In the genomic region with DNA sequence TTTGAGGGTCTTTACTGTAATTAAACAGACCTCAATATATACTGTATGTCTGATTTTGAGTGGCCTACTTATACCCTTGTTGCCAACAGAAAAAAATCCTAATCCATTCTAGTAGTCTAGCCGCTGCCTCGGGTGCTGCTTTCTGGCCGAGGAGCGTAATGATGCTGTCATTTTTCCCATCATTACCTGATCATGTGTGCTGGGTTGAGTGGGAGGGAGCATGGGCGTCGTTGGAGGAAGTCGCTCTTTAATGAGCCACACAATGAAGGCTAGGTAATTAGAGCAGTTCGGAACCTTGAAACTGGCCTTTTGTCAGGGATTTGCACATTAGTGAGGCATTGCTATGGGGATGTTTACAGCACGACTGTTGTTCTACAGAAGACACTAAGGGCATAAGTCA, we compare ENCODE assay signal across 24 cellular contexts.
DNase-seq lines count a peak whose midpoint lies in the region; ATAC-seq, FAIRE-seq and TF ChIP-seq lines count a peak whose summit lies in the region.
"Had no signal": no experiment of that assay in that cellular context is flagged by ENCODE, and none has a peak within 500 bp of the region (broad histone marks: within the 10 kb centered on the region; RNA-seq: fewer than 3 reads in every experiment).

No MANE protein-coding gene starts in this region.

- no peak overlapping the region for H4K8ac ChIP-seq in H1 (ENCODE audit: extremely low read depth, insufficient read depth, low read length)
- no peak overlapping the region for H4K8ac ChIP-seq in neuronal stem cell (ENCODE audit: low read depth, low read length)

- H3K27me3 Mint-ChIP-seq in GM23338 (ENCODE audit: insufficient read depth, low read depth, poor library complexity) = peaks cover 3% of the 10 kb centered on the region
- H3K27me3 Mint-ChIP-seq: IgD-negative memory B cell had no signal

- no peaks in the 10 kb centered on the region for H3K9me3 ChIP-seq in H1 (ENCODE audit: insufficient read depth in 2 of 2, low read depth in 1 of 2, low read length in 1 of 2)
- H3K9me3 ChIP-seq in neuronal stem cell (replicated peaks in 1 of 2; ENCODE audit: control insufficient read depth in 2 of 2, insufficient read depth in 1 of 2, low read depth in 1 of 2, low read length in 2 of 2) = no peaks in the 10 kb centered on the region
- H3K9me3 ChIP-seq: Peyer's patch had no signal

- FAIRE-seq in H1 (lab: Jason Lieb, UNC) = peak; percentile 68
- FAIRE-seq: GM12892, H54 had no signal

- no peaks in the 10 kb centered on the region for H3K79me1 ChIP-seq in H1 (ENCODE audit: low read depth, low read length)
- no peaks in the 10 kb centered on the region for H3K79me1 ChIP-seq in neuronal stem cell (ENCODE audit: low read depth, low read length)

- no peak for DNase-seq in GM23338 (ENCODE audit: low spot score)
- DNase-seq in NCI-H748 (lab: John Stamatoyannopoulos, UW; ENCODE audit: unreplicated experiment) = peak; percentile 65
- DNase-seq in H1 (ENCODE audit: low read depth in 1 of 2, low spot score in 2 of 2) = no peak
- DNase-seq in neuronal stem cell (ENCODE audit: low spot score) = peak; percentile 27
- DNase-seq in SKM-1 (lab: John Stamatoyannopoulos, UW; ENCODE audit: unreplicated experiment) = no peak
- DNase-seq: Calu3, DMS79 treated with DMSO at 0.1 percent for 48 hours, GF-D8, NCI-H1048, NCI-H187, NCI-H2081 treated with DMSO at 0.1 percent for 48 hours, NCI-H446 treated with DMSO at 0.1 percent for 48 hours, NCI-H526, Peyer's patch, SHP77 treated with DMSO at 0.1 percent for 48 hours, SW 1271 had no signal

- no peak overlapping the region for H3K27ac Mint-ChIP-seq in GM23338
- H3K27ac Mint-ChIP-seq: IgD-negative memory B cell had no signal

- H2BK12ac ChIP-seq in H1 (ENCODE audit: low read depth, low read length) (no peak overlapping the region), neuronal stem cell (ENCODE audit: low read length) (no peak overlapping the region)

- TF ChIP-seq EP300 in H1 (IDR thresholded peaks at IDR 0.05; ENCODE audit: borderline replicate concordance in 1 of 2, low read depth in 2 of 2, low read length in 2 of 2) = no peak

- no peak overlapping the region for H2BK5ac ChIP-seq in H1 (ENCODE audit: low read depth, low read length)
- H2BK5ac ChIP-seq in neuronal stem cell (ENCODE audit: low read length) = no peak overlapping the region

- no peaks in the 10 kb centered on the region; the same call in 1 of the 2 replicates for H3K36me3 ChIP-seq in GM23338 (ENCODE audit: insufficient read depth)
- peaks cover 0 to 4% (median 0%) of the 10 kb centered on the region in 4 experiments; a peak in 1 of 8 replicates for H3K36me3 ChIP-seq in H1 (ENCODE audit: control insufficient read depth in 2 of 4, insufficient read depth in 4 of 4, low read length in 3 of 4)
- H3K36me3 ChIP-seq in neuronal stem cell (replicated peaks in 1 of 2; ENCODE audit: control insufficient read depth in 2 of 2, insufficient read depth in 2 of 2, low read length in 2 of 2) = peaks cover 2 to 59% of the 10 kb centered on the region in 2 donors

- H2BK15ac ChIP-seq in H1 (ENCODE audit: low read length) = no peak overlapping the region
- H2BK15ac ChIP-seq in neuronal stem cell (ENCODE audit: low read length) = no peak overlapping the region

- H3K18ac ChIP-seq in H1 (ENCODE audit: extremely low read depth, low read length) (no peak overlapping the region), neuronal stem cell (ENCODE audit: low read length) (no peak overlapping the region)

- no peak overlapping the region for H3K4me3 Mint-ChIP-seq in GM23338
- H3K4me3 Mint-ChIP-seq: IgD-negative memory B cell had no signal

- H3K4me1 Mint-ChIP-seq in GM23338 = peaks cover 11% of the 10 kb centered on the region
- H3K4me1 Mint-ChIP-seq: IgD-negative memory B cell had no signal

- no peaks in the 10 kb centered on the region for H3K36me3 Mint-ChIP-seq in GM23338 (ENCODE audit: low read depth)

- no peak for TF ChIP-seq POLR2A in H1 (IDR thresholded peaks at IDR 0.05; ENCODE audit: control extremely low read depth in 1 of 2, low read depth in 2 of 2, low read length in 2 of 2)

- no peak overlapping the region for H2AFZ ChIP-seq in GM23338
- H2AFZ ChIP-seq in H1 (ENCODE audit: low read length) = no peak overlapping the region
- H2AFZ ChIP-seq in neuronal stem cell (ENCODE audit: low read length) = no peak overlapping the region

- H3K9ac ChIP-seq in H1 (replicated peaks in 1 of 4; ENCODE audit: extremely low read depth in 1 of 4, low read depth in 3 of 4, low read length in 3 of 4) = no peak overlapping the region
- H3K9ac ChIP-seq in neuronal stem cell (ENCODE audit: low read depth, low read length, poor library complexity) = no peak overlapping the region
- H3K9ac ChIP-seq: KMS-11 had no signal

- no peaks in the 10 kb centered on the region for H3K9me2 ChIP-seq in GM23338 (ENCODE audit: insufficient read depth)

- CTCF ChIA-PET in H1 (lab: Charles Lee; ENCODE audit: partially characterized antibody) = no interaction called here

- H3K4me2 ChIP-seq in GM23338 (peak overlapping the region; percentile 9; the same call in 1 of the 2 replicates), H1 (ENCODE audit: insufficient read depth in 1 of 2, low read depth in 2 of 2, low read length in 2 of 2) (no peak overlapping the region), neuronal stem cell (ENCODE audit: insufficient read depth, low read length, poor library complexity, severe bottlenecking) (no peak overlapping the region)
- H3K4me2 ChIP-seq: KMS-11 had no signal

- H3K23ac ChIP-seq in H1 (ENCODE audit: insufficient read length) (no peak overlapping the region), neuronal stem cell (ENCODE audit: low read depth, low read length, poor library complexity) (no peak overlapping the region)

- H4K20me1 ChIP-seq in GM23338 (replicated peaks; ENCODE audit: insufficient read depth) = no peaks in the 10 kb centered on the region
- no peaks in the 10 kb centered on the region for H4K20me1 ChIP-seq in H1 (replicated peaks in 1 of 2; ENCODE audit: control insufficient read depth in 1 of 2, insufficient read depth in 2 of 2, low read length in 2 of 2)

- H3K4ac ChIP-seq in H1 (replicated peaks; ENCODE audit: insufficient read length, low read depth, low read length) (no peak overlapping the region), neuronal stem cell (ENCODE audit: low read length) (no peak overlapping the region)

- H3F3A ChIP-seq in GM23338 (replicated peaks; ENCODE audit: low read depth) = no peaks in the 10 kb centered on the region

- POLR2A ChIA-PET in H1 (lab: Charles Lee; ENCODE audit: partially characterized antibody) = no interaction called here

- no peak overlapping the region for H3K56ac ChIP-seq in H1 (replicated peaks; ENCODE audit: insufficient read length, low read depth, low read length)

- H3K9me3 Mint-ChIP-seq in GM23338 = no peaks in the 10 kb centered on the region
- H3K9me3 Mint-ChIP-seq: IgD-negative memory B cell had no signal

- TF ChIP-seq CTCF in GM23338 (conservative IDR thresholded peaks at IDR 0.05; ENCODE audit: low read depth in 2 of 2) (no peak), H1 (IDR thresholded peaks at IDR 0.05; ENCODE audit: control extremely low read depth in 1 of 3, insufficient read depth in 1 of 3, low read depth in 1 of 3, low read length in 3 of 3) (no peak)

- ATAC-seq in GM23338 (peak; percentile 45; the same call in 2 of the 3 replicates), HG03135 (IDR thresholded peaks at IDR 0.05; ENCODE audit: unreplicated experiment) (no peak), HG03159 (IDR thresholded peaks at IDR 0.05; ENCODE audit: unreplicated experiment) (no peak)

- H3K4me3 ChIP-seq in GM23338 (no peak overlapping the region), H1 (ENCODE audit: extremely low read depth in 1 of 4, insufficient read depth in 2 of 4, low read depth in 3 of 4, low read length in 4 of 4) (no peak overlapping the region), neuronal stem cell (ENCODE audit: low read length in 2 of 2) (no peak overlapping the region)
- H3K4me3 ChIP-seq: Peyer's patch, SK-N-MC had no signal

- TF ChIP-seq RAD21 in H1 (IDR thresholded peaks at IDR 0.05 in 1 of 2, conservative IDR thresholded peaks at IDR 0.05 in 1 of 2; ENCODE audit: low read depth in 2 of 2, low read length in 2 of 2) = no peak

- H3K4me1 ChIP-seq in GM23338 (ENCODE audit: insufficient read depth) (peaks cover 14% of the 10 kb centered on the region; the same call in 1 of the 2 replicates), H1 (replicated peaks in 1 of 4; ENCODE audit: control insufficient read depth in 3 of 4, insufficient read depth in 4 of 4, low read length in 3 of 4) (peaks cover 0 to 3% (median under 1%) of the 10 kb centered on the region in 4 experiments; a peak in 2 of 7 replicates), neuronal stem cell (ENCODE audit: control insufficient read depth in 2 of 2, insufficient read depth in 1 of 2, low read depth in 1 of 2, low read length in 2 of 2) (peaks cover 7 to 16% of the 10 kb centered on the region in 2 donors)
- H3K4me1 ChIP-seq: Peyer's patch had no signal

- WGBS in H1 (ENCODE audit: extremely low coverage in 1 of 2, insufficient coverage in 1 of 2, insufficient read length in 1 of 2, insufficient replicate concordance in 2 of 2, low coverage in 1 of 2, low lambda C conversion rate in 2 of 2, missing lambda C conversion rate in 1 of 2), 2 experiments = 93% methylated on average over 9 of the region's 9 CpGs; no CpG with 5 or more reads in 1 of the 2 experiments
- WGBS in neuronal stem cell (ENCODE audit: extremely low coverage in 2 of 2, insufficient read length in 2 of 2, insufficient replicate concordance in 1 of 2), 2 donors = no CpG with 5 or more reads among the region's 9 CpGs

- H4K91ac ChIP-seq in H1 (replicated peaks; ENCODE audit: insufficient read length, low read length) = no peak overlapping the region
- H4K91ac ChIP-seq in neuronal stem cell (ENCODE audit: low read depth, low read length, poor library complexity) = no peak overlapping the region

- no peaks in the 10 kb centered on the region for H3K27me3 ChIP-seq in GM23338 (ENCODE audit: insufficient read depth)
- no peaks in the 10 kb centered on the region for H3K27me3 ChIP-seq in H1 (replicated peaks in 1 of 4; ENCODE audit: control insufficient read depth in 3 of 4, extremely low read depth in 1 of 4, insufficient read depth in 3 of 4, low read length in 3 of 4)
- no peaks in the 10 kb centered on the region for H3K27me3 ChIP-seq in neuronal stem cell (ENCODE audit: control insufficient read depth in 3 of 3, insufficient read depth in 3 of 3, low read depth in 1 of 3, low read length in 3 of 3)
- H3K27me3 ChIP-seq: Peyer's patch had no signal

- no peak overlapping the region for H3K27ac ChIP-seq in GM23338 (ENCODE audit: low read depth)
- H3K27ac ChIP-seq in H1 (ENCODE audit: low read depth, low read length) = no peak overlapping the region
- H3K27ac ChIP-seq in neuronal stem cell (replicated peaks; ENCODE audit: low read length) = no peak overlapping the region
- H3K27ac ChIP-seq: HL-60, KMS-11, Peyer's patch, SK-N-MC had no signal

- H2BK120ac ChIP-seq in H1 (replicated peaks; ENCODE audit: low read depth, low read length) (no peak overlapping the region), neuronal stem cell (ENCODE audit: low read depth, low read length) (no peak overlapping the region)

- H2BK20ac ChIP-seq in H1 (ENCODE audit: low read length) = no peak overlapping the region

- H3K14ac ChIP-seq in H1 (ENCODE audit: insufficient read length) (no peak overlapping the region), neuronal stem cell (ENCODE audit: low read length) (no peak overlapping the region)

- H3K79me2 ChIP-seq in GM23338 (replicated peaks; ENCODE audit: insufficient read depth) (no peaks in the 10 kb centered on the region), H1 (ENCODE audit: control insufficient read depth in 1 of 2, insufficient read depth in 2 of 2, low read length in 2 of 2) (no peaks in the 10 kb centered on the region)

- H4K5ac ChIP-seq in H1 (ENCODE audit: insufficient read length, low read depth, low read length) = no peak overlapping the region

- no peak overlapping the region for H2AK5ac ChIP-seq in H1 (ENCODE audit: low read depth, low read length)
- no peak overlapping the region for H2AK5ac ChIP-seq in neuronal stem cell (ENCODE audit: low read depth, low read length)

- H3K23me2 ChIP-seq in H1 (ENCODE audit: low read depth, low read length) = no peaks in the 10 kb centered on the region

Comparison
In these comparisons a context has a peak if more than half of its experiments do, and no peak if none do; other contexts are left out.
1. DNase-seq: peak in NCI-H748 (single experiment) and neuronal stem cell (single experiment); none in GM23338 (single experiment), H1 (0 of 2) and SKM-1 (single experiment).